ENCODE assay signal across 19 cellular contexts in genomic region chr1:204979891-204980649, GRCh38.
"Had no signal": no experiment of that assay in that cellular context is flagged by ENCODE, and none has a peak within 500 bp of the region (broad histone marks: within the 10 kb centered on the region; RNA-seq: fewer than 3 reads in every experiment).

No MANE protein-coding gene starts in this region.

- H3K79me2 ChIP-seq: parathyroid adenoma had no signal

- H3K9me3 ChIP-seq: esophagus squamous epithelium, right atrium auricular region, suprapubic skin, thyroid gland had no signal

- H3K27me3 ChIP-seq: esophagus squamous epithelium, right atrium auricular region, suprapubic skin, thyroid gland had no signal

- FAIRE-seq: endometrium, keratinocyte had no signal

- H3K9ac ChIP-seq: parathyroid adenoma had no signal

- H2AFZ ChIP-seq: parathyroid adenoma had no signal

- H3K4me3 ChIP-seq: esophagus squamous epithelium, lung, right atrium auricular region, suprapubic skin, thyroid gland had no signal

- H3K4me1 ChIP-seq: esophagus squamous epithelium, parathyroid adenoma, suprapubic skin had no signal

- H3K36me3 ChIP-seq: suprapubic skin, thyroid gland had no signal

- H3K27ac ChIP-seq: esophagus squamous epithelium, parathyroid adenoma, right atrium auricular region, suprapubic skin, thyroid gland had no signal

- ATAC-seq: effector memory CD8-positive, alpha-beta T cell; natural killer cell; sciatic nerve; stimulated activated memory B cell treated with anti-CD40 and anti-IgM and Interleukin-4, amounts not matched to agents 10 μg/mL and 1 μg/mL and 100 μg/mL, for 72 hours; stimulated activated naive CD8-positive, alpha-beta T cell treated with anti-CD3 and anti-CD28 coated beads, Interleukin-15, Interleukin-2, amounts not matched to agents 100 U/mL and 50 U/mL, for 24 hours had no signal

- DNase-seq: cortex of kidney; effector memory CD8-positive, alpha-beta T cell; erythroblast; esophagus squamous epithelium; foreskin melanocyte; natural killer cell; occipital lobe; stimulated activated CD4-positive, alpha-beta T cell treated with anti-CD3 and anti-CD28 coated beads, Interleukin-4, amount 100 ng/mL, for 4 hours; stimulated activated naive CD8-positive, alpha-beta T cell treated with anti-CD3 and anti-CD28 coated beads, Interleukin-15, Interleukin-2, amounts not matched to agents 100 U/mL and 50 U/mL, for 24 hours; thyroid gland; trophoblast cell had no signal
